1 cellular context compared by ENCODE assay signal in the genomic region with DNA sequence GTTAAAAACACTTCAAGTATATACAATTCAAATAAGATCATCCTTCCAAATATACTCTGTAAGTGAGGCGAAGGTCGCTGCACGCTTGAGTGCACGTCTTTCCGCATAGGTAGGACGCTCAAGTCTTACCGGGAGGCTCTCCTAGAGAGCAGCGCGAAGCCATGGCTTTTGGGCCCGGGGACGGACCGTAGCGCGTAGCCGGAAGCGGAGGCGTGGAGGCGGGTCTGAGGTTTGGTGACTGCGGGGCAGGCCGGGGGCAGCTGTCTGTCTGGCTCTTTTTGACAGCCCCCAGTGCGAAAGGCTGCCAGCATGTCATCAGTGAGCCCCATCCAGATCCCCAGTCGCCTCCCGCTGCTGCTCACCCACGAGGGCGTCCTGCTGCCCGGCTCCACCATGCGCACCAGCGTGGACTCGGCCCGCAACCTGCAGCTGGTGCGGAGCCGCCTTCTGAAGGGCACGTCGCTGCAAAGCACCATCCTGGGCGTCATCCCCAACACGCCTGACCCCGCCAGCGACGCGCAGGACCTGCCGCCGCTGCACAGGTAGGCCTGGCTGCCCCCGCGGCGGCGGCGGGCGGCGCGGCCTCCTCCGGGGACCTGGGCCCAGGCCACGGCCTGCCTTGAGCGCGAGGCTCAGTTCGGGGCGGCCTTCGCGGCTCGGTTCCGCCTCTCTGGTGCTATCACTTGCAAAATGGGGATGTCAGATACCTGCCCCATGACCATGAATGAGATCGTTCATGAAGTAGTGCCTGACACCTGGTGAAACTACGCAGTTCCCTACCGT.
TF ChIP-seq lines count a peak whose summit lies in the region.

A gene with protein sequence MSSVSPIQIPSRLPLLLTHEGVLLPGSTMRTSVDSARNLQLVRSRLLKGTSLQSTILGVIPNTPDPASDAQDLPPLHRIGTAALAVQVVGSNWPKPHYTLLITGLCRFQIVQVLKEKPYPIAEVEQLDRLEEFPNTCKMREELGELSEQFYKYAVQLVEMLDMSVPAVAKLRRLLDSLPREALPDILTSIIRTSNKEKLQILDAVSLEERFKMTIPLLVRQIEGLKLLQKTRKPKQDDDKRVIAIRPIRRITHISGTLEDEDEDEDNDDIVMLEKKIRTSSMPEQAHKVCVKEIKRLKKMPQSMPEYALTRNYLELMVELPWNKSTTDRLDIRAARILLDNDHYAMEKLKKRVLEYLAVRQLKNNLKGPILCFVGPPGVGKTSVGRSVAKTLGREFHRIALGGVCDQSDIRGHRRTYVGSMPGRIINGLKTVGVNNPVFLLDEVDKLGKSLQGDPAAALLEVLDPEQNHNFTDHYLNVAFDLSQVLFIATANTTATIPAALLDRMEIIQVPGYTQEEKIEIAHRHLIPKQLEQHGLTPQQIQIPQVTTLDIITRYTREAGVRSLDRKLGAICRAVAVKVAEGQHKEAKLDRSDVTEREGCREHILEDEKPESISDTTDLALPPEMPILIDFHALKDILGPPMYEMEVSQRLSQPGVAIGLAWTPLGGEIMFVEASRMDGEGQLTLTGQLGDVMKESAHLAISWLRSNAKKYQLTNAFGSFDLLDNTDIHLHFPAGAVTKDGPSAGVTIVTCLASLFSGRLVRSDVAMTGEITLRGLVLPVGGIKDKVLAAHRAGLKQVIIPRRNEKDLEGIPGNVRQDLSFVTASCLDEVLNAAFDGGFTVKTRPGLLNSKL (plus strand): TSS at position 221 of the 783 bp plus-strand sequence. CDS start 89 bp downstream, at position 310.

TF ChIP-seq in IMR-90, 13 proteins besides CTCF, POLR2A, EP300 and RAD21:
- TF ChIP-seq MAFK (IDR thresholded peaks at IDR 0.05; ENCODE audit: low read depth, low read length) (no peak), MAZ (IDR thresholded peaks at IDR 0.05; ENCODE audit: borderline replicate concordance, low read depth, low read length) (peak; percentile 55; the same call in 1 of the 2 replicates), MXI1 (IDR thresholded peaks at IDR 0.05; ENCODE audit: borderline replicate concordance, low read depth, low read length) (peak; percentile 92)
- TF ChIP-seq, protein P1, sequence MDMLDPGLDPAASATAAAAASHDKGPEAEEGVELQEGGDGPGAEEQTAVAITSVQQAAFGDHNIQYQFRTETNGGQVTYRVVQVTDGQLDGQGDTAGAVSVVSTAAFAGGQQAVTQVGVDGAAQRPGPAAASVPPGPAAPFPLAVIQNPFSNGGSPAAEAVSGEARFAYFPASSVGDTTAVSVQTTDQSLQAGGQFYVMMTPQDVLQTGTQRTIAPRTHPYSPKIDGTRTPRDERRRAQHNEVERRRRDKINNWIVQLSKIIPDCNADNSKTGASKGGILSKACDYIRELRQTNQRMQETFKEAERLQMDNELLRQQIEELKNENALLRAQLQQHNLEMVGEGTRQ (IDR thresholded peaks at IDR 0.05; ENCODE audit: low read depth, low read length): no peak
- TF ChIP-seq, protein P2, sequence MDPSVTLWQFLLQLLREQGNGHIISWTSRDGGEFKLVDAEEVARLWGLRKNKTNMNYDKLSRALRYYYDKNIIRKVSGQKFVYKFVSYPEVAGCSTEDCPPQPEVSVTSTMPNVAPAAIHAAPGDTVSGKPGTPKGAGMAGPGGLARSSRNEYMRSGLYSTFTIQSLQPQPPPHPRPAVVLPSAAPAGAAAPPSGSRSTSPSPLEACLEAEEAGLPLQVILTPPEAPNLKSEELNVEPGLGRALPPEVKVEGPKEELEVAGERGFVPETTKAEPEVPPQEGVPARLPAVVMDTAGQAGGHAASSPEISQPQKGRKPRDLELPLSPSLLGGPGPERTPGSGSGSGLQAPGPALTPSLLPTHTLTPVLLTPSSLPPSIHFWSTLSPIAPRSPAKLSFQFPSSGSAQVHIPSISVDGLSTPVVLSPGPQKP (IDR thresholded peaks at IDR 0.05; ENCODE audit: borderline replicate concordance, low read depth, low read length): peak; percentile 56; the same call in 1 of the 2 replicates
